Comparison of ENCODE assay signal across 18 cellular contexts in genomic region chr3:5210926-5211325, GRCh38.
"Had no signal": no experiment of that assay in that cellular context is flagged by ENCODE, and none has a peak within 500 bp of the region (broad histone marks: within the 10 kb centered on the region; RNA-seq: fewer than 3 reads in every experiment).

No MANE protein-coding gene starts in this region.

- H3K27me3 ChIP-seq: esophagus squamous epithelium, tibial nerve had no signal

- DNase-seq: activated CD4-positive, alpha-beta T cell treated with anti-CD3 and anti-CD28 coated beads for 36 hours; activated CD4-positive, alpha-beta T cell treated with anti-CD3 and anti-CD28 coated beads, Interleukin-2, amount 50 U/mL, for 48 hours; activated effector memory CD4-positive, alpha-beta T cell treated with Interleukin-2 at 50 U/mL for 16 hours; cerebellar nuclear complex; effector CD4-positive, alpha-beta T cell; esophagus squamous epithelium; left cardiac atrium; lower lobe of right lung; nephron progenitor cell; occipital lobe; posterior cingulate gyrus; stimulated activated CD8-positive, alpha-beta memory T cell treated with anti-CD3 and anti-CD28 coated beads, Interleukin-4, amount 100 ng/mL, for 48 hours; stimulated activated naive CD8-positive, alpha-beta T cell treated with anti-CD3 and anti-CD28 coated beads, Interleukin-15, Interleukin-2, amounts not matched to agents 100 U/mL and 50 U/mL, for 24 hours; substantia nigra; SW 1271; T-helper 2 cell had no signal

- H3K27ac Mint-ChIP-seq: nephron progenitor cell had no signal

- H3K4me1 ChIP-seq: esophagus squamous epithelium, lower lobe of right lung, tibial nerve had no signal

- H3K27me3 Mint-ChIP-seq: activated CD4-positive, alpha-beta T cell treated with anti-CD3 and anti-CD28 coated beads for 36 hours; activated naive CD4-positive, alpha-beta T cell treated with anti-CD3 and anti-CD28 coated beads, Interleukin-2, amount 50 U/mL, for 24 hours had no signal

- H3K9me3 Mint-ChIP-seq: activated naive CD4-positive, alpha-beta T cell treated with anti-CD3 and anti-CD28 coated beads, Interleukin-2, amount 50 U/mL, for 24 hours; nephron progenitor cell had no signal

- ATAC-seq: activated CD4-positive, alpha-beta T cell treated with anti-CD3 and anti-CD28 coated beads for 36 hours; left cardiac atrium; stimulated activated naive CD8-positive, alpha-beta T cell treated with anti-CD3 and anti-CD28 coated beads, Interleukin-15, Interleukin-2, amounts not matched to agents 100 U/mL and 50 U/mL, for 24 hours had no signal

- H3K9me3 ChIP-seq: esophagus squamous epithelium, lower lobe of right lung, tibial nerve had no signal

- H3K27ac ChIP-seq: esophagus squamous epithelium, lower lobe of right lung, tibial nerve had no signal

- H3K4me3 Mint-ChIP-seq: activated CD4-positive, alpha-beta T cell treated with anti-CD3 and anti-CD28 coated beads for 36 hours; activated naive CD4-positive, alpha-beta T cell treated with anti-CD3 and anti-CD28 coated beads, Interleukin-2, amount 50 U/mL, for 24 hours; nephron progenitor cell had no signal

- H3K4me3 ChIP-seq: esophagus squamous epithelium, lower lobe of right lung, tibial nerve had no signal
